23 cellular contexts compared by ENCODE assay signal in genomic region chr20:32382102-32382950, GRCh38.
"Had no signal": no experiment of that assay in that cellular context is flagged by ENCODE, and none has a peak within 500 bp of the region (broad histone marks: within the 10 kb centered on the region; RNA-seq: fewer than 3 reads in every experiment).

No MANE protein-coding gene starts in this region.

- DNase-seq: activated CD4-positive, alpha-beta memory T cell treated with anti-CD3 and anti-CD28 coated beads, Interleukin-2, amount 10 ng/mL, durations not matched to agents 7 days and 5 days; activated CD4-positive, alpha-beta T cell treated with anti-CD3 and anti-CD28 coated beads for 36 hours; activated CD8-positive, alpha-beta memory T cell treated with anti-CD3 and anti-CD28 coated beads, Interleukin-2, amount 10 ng/mL, durations not matched to agents 7 days and 5 days; activated naive CD4-positive, alpha-beta T cell; activated naive CD8-positive, alpha-beta T cell treated with anti-CD3 and anti-CD28 coated beads, Interleukin-2, amount 50 U/mL, for 24 hours; activated T-cell treated with anti-CD3 and anti-CD28 coated beads, Interleukin-2, amount 50 U/mL, for 1 hour; anterior cingulate cortex; cortex of kidney; gastrocnemius medialis; heart right ventricle; mesendoderm; pancreas; stimulated activated CD4-positive, alpha-beta T cell treated with anti-CD3 and anti-CD28 coated beads, Interleukin-4, amount 100 ng/mL, for 24 hours had no signal

- H3K27me3 Mint-ChIP-seq: activated CD4-positive, alpha-beta memory T cell treated with anti-CD3 and anti-CD28 coated beads, Interleukin-2, amount 10 ng/mL, durations not matched to agents 7 days and 5 days; activated CD4-positive, alpha-beta T cell treated with anti-CD3 and anti-CD28 coated beads for 36 hours; activated CD8-positive, alpha-beta memory T cell treated with anti-CD3 and anti-CD28 coated beads, Interleukin-2, amount 10 ng/mL, durations not matched to agents 7 days and 5 days; activated naive CD8-positive, alpha-beta T cell treated with anti-CD3 and anti-CD28 coated beads, Interleukin-2, amount 50 U/mL, for 24 hours; activated T-helper 17 cell treated with anti-CD3 and anti-CD28 coated beads, Interleukin-2, amount 50 U/mL, for 72 hours; brain; central memory CD8-positive, alpha-beta T cell; natural killer cell treated with Interleukin-12 subunit alpha and Interleukin-12 subunit beta and Interleukin-15 and Interleukin-18, amount 100 ng/mL, for 72 hours; stimulated activated memory B cell treated with anti-CD40 and anti-IgM and Interleukin-4, amounts not matched to agents 10 μg/mL and 1 μg/mL and 100 μg/mL, for 72 hours had no signal

- H3K27me3 ChIP-seq: gastrocnemius medialis, heart right ventricle, neutrophil, pancreas had no signal

- H3K36me3 ChIP-seq: gastrocnemius medialis, pancreas, thoracic aorta had no signal

- H3K4me3 Mint-ChIP-seq: activated CD4-positive, alpha-beta memory T cell treated with anti-CD3 and anti-CD28 coated beads, Interleukin-2, amount 10 ng/mL, durations not matched to agents 7 days and 5 days; activated CD4-positive, alpha-beta T cell treated with anti-CD3 and anti-CD28 coated beads for 36 hours; activated CD8-positive, alpha-beta memory T cell treated with anti-CD3 and anti-CD28 coated beads, Interleukin-2, amount 10 ng/mL, durations not matched to agents 7 days and 5 days; activated naive CD8-positive, alpha-beta T cell treated with anti-CD3 and anti-CD28 coated beads, Interleukin-2, amount 50 U/mL, for 24 hours; activated T-helper 17 cell treated with anti-CD3 and anti-CD28 coated beads, Interleukin-2, amount 50 U/mL, for 72 hours; brain; central memory CD8-positive, alpha-beta T cell; natural killer cell treated with Interleukin-12 subunit alpha and Interleukin-12 subunit beta and Interleukin-15 and Interleukin-18, amount 100 ng/mL, for 72 hours; stimulated activated memory B cell treated with anti-CD40 and anti-IgM and Interleukin-4, amounts not matched to agents 10 μg/mL and 1 μg/mL and 100 μg/mL, for 72 hours; T-helper 2 cell treated with Interferon-gamma antibody and Interleukin-4, amounts not matched to agents 5 μg/mL and 100 μg/mL, for 36 hours; WTC11 had no signal

- H3K4me3 ChIP-seq: gastrocnemius medialis, heart right ventricle, pancreas, thoracic aorta had no signal

- H3K27ac Mint-ChIP-seq: activated CD4-positive, alpha-beta memory T cell treated with anti-CD3 and anti-CD28 coated beads, Interleukin-2, amount 10 ng/mL, durations not matched to agents 7 days and 5 days; activated CD4-positive, alpha-beta T cell treated with anti-CD3 and anti-CD28 coated beads for 36 hours; activated CD8-positive, alpha-beta memory T cell treated with anti-CD3 and anti-CD28 coated beads, Interleukin-2, amount 10 ng/mL, durations not matched to agents 7 days and 5 days; activated naive CD8-positive, alpha-beta T cell treated with anti-CD3 and anti-CD28 coated beads, Interleukin-2, amount 50 U/mL, for 24 hours; activated T-helper 17 cell treated with anti-CD3 and anti-CD28 coated beads, Interleukin-2, amount 50 U/mL, for 72 hours; brain; stimulated activated memory B cell treated with anti-CD40 and anti-IgM and Interleukin-4, amounts not matched to agents 10 μg/mL and 1 μg/mL and 100 μg/mL, for 72 hours; T-helper 2 cell treated with Interferon-gamma antibody and Interleukin-4, amounts not matched to agents 5 μg/mL and 100 μg/mL, for 36 hours; WTC11 had no signal

- FAIRE-seq: pancreas, TTC549 had no signal

- H3K9me3 Mint-ChIP-seq: activated CD4-positive, alpha-beta memory T cell treated with anti-CD3 and anti-CD28 coated beads, Interleukin-2, amount 10 ng/mL, durations not matched to agents 7 days and 5 days; activated naive CD8-positive, alpha-beta T cell treated with anti-CD3 and anti-CD28 coated beads, Interleukin-2, amount 50 U/mL, for 24 hours; activated T-helper 17 cell treated with anti-CD3 and anti-CD28 coated beads, Interleukin-2, amount 50 U/mL, for 72 hours; brain; central memory CD8-positive, alpha-beta T cell; natural killer cell treated with Interleukin-12 subunit alpha and Interleukin-12 subunit beta and Interleukin-15 and Interleukin-18, amount 100 ng/mL, for 72 hours; stimulated activated memory B cell treated with anti-CD40 and anti-IgM and Interleukin-4, amounts not matched to agents 10 μg/mL and 1 μg/mL and 100 μg/mL, for 72 hours; T-helper 2 cell treated with Interferon-gamma antibody and Interleukin-4, amounts not matched to agents 5 μg/mL and 100 μg/mL, for 36 hours; WTC11 had no signal

- H3K4me1 Mint-ChIP-seq: WTC11 had no signal

- H3K27ac ChIP-seq: gastrocnemius medialis, heart right ventricle, neutrophil, pancreas, thoracic aorta had no signal

- H3K36me3 Mint-ChIP-seq: WTC11 had no signal

- H3K9me3 ChIP-seq: gastrocnemius medialis, heart right ventricle, neutrophil, pancreas, thoracic aorta had no signal
